8 cellular contexts compared by ENCODE assay signal in the genomic region with DNA sequence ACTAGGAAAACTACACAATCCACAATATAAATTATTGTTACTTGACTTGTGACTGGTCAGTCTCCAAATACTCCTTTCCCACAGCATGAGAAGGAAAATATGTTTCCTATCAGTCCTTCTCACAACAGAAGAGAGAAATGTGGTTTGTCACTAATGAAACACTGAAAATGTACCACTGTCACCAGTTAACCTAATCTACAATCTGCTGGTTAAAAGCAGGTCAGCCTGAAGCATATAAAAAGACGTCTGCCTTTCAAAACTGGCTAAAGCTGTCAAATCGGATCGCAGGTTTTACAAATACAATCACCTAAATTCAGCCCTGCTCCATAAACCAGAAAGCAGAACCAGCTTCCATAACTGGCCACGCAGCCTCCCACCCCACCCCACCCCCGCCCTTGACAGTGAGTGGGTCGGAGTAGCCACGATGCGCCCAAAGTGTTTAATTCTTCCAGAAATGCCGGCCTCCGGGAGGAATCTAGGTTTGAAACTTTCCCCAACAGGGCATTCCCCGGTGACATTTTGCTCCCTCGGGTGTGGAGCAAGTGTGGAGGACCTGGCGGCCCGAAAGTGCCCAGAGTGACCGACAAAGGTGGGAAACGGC. TPM values are rescaled to one million over a fixed set of nuclear protein-coding genes. Genes with fewer than 3 reads are reported as not detected.
A peak's percentile ranks its signal among the peaks of the same experiment; 100 is the strongest.
DNase-seq lines count a peak whose midpoint lies in the region; ATAC-seq and TF ChIP-seq lines count a peak whose summit lies in the region.

No MANE protein-coding gene starts in this region.

- intact Hi-C loops in IMR-90 (cut with micrococcal nuclease) (no loop called here), left cardiac atrium (cut with DNase I) (no loop called here), sciatic nerve (cut with DNase I) (no loop called here)

- peak overlapping the region; percentile 99 for H2AFZ ChIP-seq in IMR-90 (replicated peaks; ENCODE audit: low read length, poor library complexity)

- H2AK9ac ChIP-seq in IMR-90 (replicated peaks; ENCODE audit: low read depth, low read length, poor library complexity), result peak overlapping the region; percentile 97

- H3K23ac ChIP-seq in IMR-90 (ENCODE audit: low read depth, low read length), result peak overlapping the region; percentile 94

- H3K4me1 ChIP-seq in IMR-90 (ENCODE audit: control insufficient read depth, insufficient read depth, low read length), result peaks cover 10% of the 10 kb centered on the region

- no peaks in the 10 kb centered on the region for H3K36me3 ChIP-seq in IMR-90 (ENCODE audit: control insufficient read depth, insufficient read depth, low read length)

- no peak overlapping the region for H2BK15ac ChIP-seq in IMR-90 (ENCODE audit: low read depth, low read length)

- DNase-seq in AG09309 (ENCODE audit: low read depth) (no peak), IMR-90 (no peak), left cardiac atrium (no peak), sciatic nerve (ENCODE audit: low spot score) (no peak), NCI-H128 (lab: John Stamatoyannopoulos, UW; ENCODE audit: unreplicated experiment) (no peak)
- DNase-seq in activated CD8-positive, alpha-beta memory T cell treated with anti-CD3 and anti-CD28 coated beads, Interleukin-2, amount 50 U/mL, for 48 hours, result no peak

- peak overlapping the region; percentile 80 for H3K56ac ChIP-seq in IMR-90 (ENCODE audit: extremely low read depth, insufficient read depth, low read length)

- H2BK20ac ChIP-seq in IMR-90 (ENCODE audit: low read depth, low read length), result no peak overlapping the region

- H3K27me3 ChIP-seq in IMR-90 (ENCODE audit: control insufficient read depth, insufficient read depth, low read length), result no peaks in the 10 kb centered on the region

- H3K9ac ChIP-seq in IMR-90 (ENCODE audit: low read depth, low read length), result peak overlapping the region; percentile 94

- H3K27ac Mint-ChIP-seq in activated T-helper 17 cell treated with anti-CD3 and anti-CD28 coated beads, Interleukin-2, amount 50 U/mL, for 72 hours, result peak overlapping the region; percentile 94

- H4K91ac ChIP-seq in IMR-90 (ENCODE audit: insufficient read depth, low read depth, low read length), result peak overlapping the region; percentile 73

- dilution Hi-C loops in IMR-90 (cut with HindIII; ENCODE audit: low sequenced_read_pairs, unreplicated experiment), result no loop called here

- TF ChIP-seq CTCF in AG09309 (IDR thresholded peaks at IDR 0.05; ENCODE audit: control insufficient read depth, insufficient read depth, low read depth, low read length, missing control alignments) (no peak), IMR-90 (conservative IDR thresholded peaks at IDR 0.05; ENCODE audit: low read depth, low read length) (no peak)

- TF ChIP-seq POLR2A in IMR-90 (IDR thresholded peaks at IDR 0.05; ENCODE audit: low read depth, low read length), result no peak

- H3K4me3 ChIP-seq in AG09309 (ENCODE audit: control insufficient read depth, low read depth, low read length) (peak overlapping the region; percentile 98), IMR-90 (ENCODE audit: insufficient read depth, low read depth, low read length) (peak overlapping the region; percentile 82)

- TF ChIP-seq RAD21 in IMR-90 (IDR thresholded peaks at IDR 0.05; ENCODE audit: low read length), result no peak

- POLR2A ChIA-PET in IMR-90 (lab: Charles Lee; ENCODE audit: unreplicated experiment), result interaction anchor here (0.7 kb wide), 1 partner anchor 13 kb away, joined by 13 read pairs; no protein-coding TSS in a partner anchor

- WGBS in IMR-90 (ENCODE audit: extremely low coverage in 2 of 2, insufficient read length in 1 of 2), 2 experiments, result 5% methylated on average over 4 of the region's 16 CpGs; no CpG with 5 or more reads in 1 of the 2 experiments

- CTCF ChIA-PET in IMR-90 (lab: Yijun Ruan, JAX), result no interaction called here

- no TSS peak for BruUV-seq in IMR-90 (replicated peaks; lab: Mats Ljungman, UMichigan)

- in situ Hi-C loops in IMR-90 (cut with MboI; ENCODE audit: low sequenced_read_pairs), result no loop called here

- no peaks in the 10 kb centered on the region for H3K27me3 Mint-ChIP-seq in activated T-helper 17 cell treated with anti-CD3 and anti-CD28 coated beads, Interleukin-2, amount 50 U/mL, for 72 hours

- peak overlapping the region; percentile 89 for H3K4me3 Mint-ChIP-seq in activated T-helper 17 cell treated with anti-CD3 and anti-CD28 coated beads, Interleukin-2, amount 50 U/mL, for 72 hours

- peaks cover 12% of the 10 kb centered on the region for H3K9me1 ChIP-seq in IMR-90 (ENCODE audit: insufficient read depth, low read length)

- H2AK5ac ChIP-seq in IMR-90 (ENCODE audit: low read depth, low read length), result no peak overlapping the region; the same call in 1 of the 2 replicates

- H4K8ac ChIP-seq in IMR-90 (ENCODE audit: low read depth in 2 of 2, low read length in 2 of 2), result peak overlapping the region; percentile 49 to 91; a peak in 2 of 4 replicates

- peak overlapping the region; percentile 10 for H3K18ac ChIP-seq in IMR-90 (ENCODE audit: low read depth, low read length)

- peaks cover 14% of the 10 kb centered on the region for H3K36me3 Mint-ChIP-seq in activated T-helper 17 cell treated with anti-CD3 and anti-CD28 coated beads, Interleukin-2, amount 50 U/mL, for 72 hours (ENCODE audit: low read depth)

- H3K27ac ChIP-seq in IMR-90 (ENCODE audit: insufficient read depth, low read length), result peak overlapping the region; percentile 79

- H3K4ac ChIP-seq in IMR-90 (ENCODE audit: low read depth, low read length), result peak overlapping the region; percentile 83

- H2BK120ac ChIP-seq in IMR-90 (ENCODE audit: low read depth, low read length), result peak overlapping the region; percentile 20; the same call in 1 of the 2 replicates

- no peaks in the 10 kb centered on the region for H3K9me3 ChIP-seq in IMR-90 (ENCODE audit: control insufficient read depth, insufficient read depth, low read length)

- no peaks in the 10 kb centered on the region for H3K4me1 Mint-ChIP-seq in activated T-helper 17 cell treated with anti-CD3 and anti-CD28 coated beads, Interleukin-2, amount 50 U/mL, for 72 hours

- H3K9me3 Mint-ChIP-seq in activated T-helper 17 cell treated with anti-CD3 and anti-CD28 coated beads, Interleukin-2, amount 50 U/mL, for 72 hours, result no peaks in the 10 kb centered on the region

- peak overlapping the region; percentile 31 for H4K5ac ChIP-seq in IMR-90 (ENCODE audit: low read depth, low read length)

- peak overlapping the region; percentile 77 for H3K4me2 ChIP-seq in IMR-90 (ENCODE audit: low read depth, low read length)

- H4K20me1 ChIP-seq in IMR-90 (ENCODE audit: insufficient read depth, low read length), result peaks cover 16% of the 10 kb centered on the region; the same call in 1 of the 2 replicates

- H2BK5ac ChIP-seq in IMR-90 (ENCODE audit: low read depth, low read length, poor library complexity, severe bottlenecking), result peak overlapping the region; percentile 66

- H3K14ac ChIP-seq in IMR-90 (replicated peaks; ENCODE audit: low read depth, low read length), result peak overlapping the region; percentile 93

- ATAC-seq in GM19328 (IDR thresholded peaks at IDR 0.05; ENCODE audit: unreplicated experiment) (peak; percentile 7), IMR-90 (ENCODE audit: low read depth) (peak; percentile 19), left cardiac atrium (peak; percentile 17 to 50), sciatic nerve (peak; percentile 25)
- peak; percentile 19 for ATAC-seq in activated T-helper 17 cell treated with anti-CD3 and anti-CD28 coated beads, Interleukin-2, amount 50 U/mL, for 72 hours (replicated peaks)

- H3K79me1 ChIP-seq in IMR-90 (ENCODE audit: low read depth in 1 of 2, low read length in 2 of 2), result peaks cover 3 to 38% of the 10 kb centered on the region in 2 experiments; a peak in 3 of 4 replicates

TF ChIP-seq in IMR-90, 13 proteins besides CTCF, POLR2A, EP300 and RAD21:
- no peak for TF ChIP-seq NFE2L2 (IDR thresholded peaks at IDR 0.05; ENCODE audit: low read depth, low read length)
- TF ChIP-seq MXI1 (IDR thresholded peaks at IDR 0.05; ENCODE audit: borderline replicate concordance, low read depth, low read length), result 0 out of 2 replicates have a peak, but pooled peaks have one; percentile 23
TF ChIP-seq in IMR-90: peak in this region for 1.

RNA-seq across cellular contexts. Expression of a gene that starts 0.7 kb away (rescaled TPM):
- 159 and 172 TPM in 2 replicates for total RNA-seq in IMR-90 (2012; rRNA removed)
- polyA plus RNA-seq in IMR-90 (2012; rRNA removed), result 115 and 116 TPM in 2 replicates
- polyA plus RNA-seq in IMR-90 (2012; cell fraction: cytosol; rRNA removed), result 45.8 and 62.6 TPM in 2 replicates
- 22.3 and 88.0 TPM in 2 replicates for polyA plus RNA-seq in IMR-90 (2012; cell fraction: nucleus; rRNA removed; ENCODE audit: low replicate concordance)
- 100 to 1,000 TPM; 113 to 185 TPM for total RNA-seq in activated T-helper 17 cell treated with anti-CD3 and anti-CD28 coated beads, Interleukin-2, amount 50 U/mL, for 72 hours
- 100 to 1,000 TPM; 265 to 268 TPM for total RNA-seq in left cardiac atrium
- total RNA-seq in sciatic nerve, result 84.8 TPM

RNA-seq across cellular contexts. Expression of a gene that starts 26.0 kb away (rescaled TPM):
- 1.1 and 1.3 TPM in 2 replicates for total RNA-seq in IMR-90 (2012; rRNA removed)
- polyA plus RNA-seq in IMR-90 (2012; rRNA removed), result 2.5 and 3.6 TPM in 2 replicates
- 2.0 and 3.7 TPM in 2 replicates for polyA plus RNA-seq in IMR-90 (2012; cell fraction: cytosol; rRNA removed)
- polyA plus RNA-seq in IMR-90 (2012; cell fraction: nucleus; rRNA removed; ENCODE audit: low replicate concordance), result 17.3 and 24.8 TPM in 2 replicates
- total RNA-seq in activated T-helper 17 cell treated with anti-CD3 and anti-CD28 coated beads, Interleukin-2, amount 50 U/mL, for 72 hours, result under 1 TPM in 1 of 2 donors, not detected in 1; 0.35 TPM
- not detected for total RNA-seq in left cardiac atrium
- 0.31 TPM for total RNA-seq in sciatic nerve
